ENCODE assay signal across 12 cellular contexts in genomic region chr12:116257213-116257612, GRCh38. TPM values are rescaled to one million over a fixed set of nuclear protein-coding genes. Genes with fewer than 3 reads are reported as not detected.
DNase-seq lines count a peak whose midpoint lies in the region; ATAC-seq, FAIRE-seq and TF ChIP-seq lines count a peak whose summit lies in the region.
"Had no signal": no experiment of that assay in that cellular context is flagged by ENCODE, and none has a peak within 500 bp of the region (broad histone marks: within the 10 kb centered on the region; RNA-seq: fewer than 3 reads in every experiment).

No MANE protein-coding gene starts in this region.

- H3K27ac ChIP-seq in adrenal gland = peak overlapping the region in 3 of 5 donors; percentile 35 to 60 (median 42)
- H3K27ac ChIP-seq in stomach smooth muscle (ENCODE audit: low read length) = peak overlapping the region; percentile 42
- H3K27ac ChIP-seq: KMS-11 had no signal

- H3K9me3 ChIP-seq in adrenal gland (replicated peaks in 1 of 3) (no peaks in the 10 kb centered on the region), stomach smooth muscle (ENCODE audit: control insufficient read depth in 2 of 2, low read length in 2 of 2) (peaks cover 0 to 1% of the 10 kb centered on the region in 2 donors)

- no peak for TF ChIP-seq POLR2A in adrenal gland (IDR thresholded peaks at IDR 0.05)

- H3K36me3 ChIP-seq in adrenal gland (replicated peaks in 1 of 2) (no peaks in the 10 kb centered on the region), stomach smooth muscle (ENCODE audit: control insufficient read depth in 2 of 2, insufficient read depth in 2 of 2, low read length in 2 of 2) (no peaks in the 10 kb centered on the region)

- DNase-seq in DMS153 (lab: John Stamatoyannopoulos, UW) (peak; percentile 17), DMS153 treated with DMSO at 0.1 percent for 48 hours (lab: John Stamatoyannopoulos, UW; ENCODE audit: unreplicated experiment) (no peak), adrenal gland (no peak), left colon (peak in 1 of 2 donors; percentile 40), HTR-8/SVneo (ENCODE audit: insufficient read length, low spot score) (no peak), SW 1271 (lab: John Stamatoyannopoulos, UW) (no peak)
- no peak for DNase-seq in activated CD4-positive, CD25-positive, alpha-beta regulatory T cell treated with anti-CD3 and anti-CD28 coated beads, Interleukin-2, amount 50 U/mL, for 72 hours
- DNase-seq: activated CD8-positive, alpha-beta memory T cell treated with anti-CD3 and anti-CD28 coated beads, Interleukin-2, amount 10 ng/mL, durations not matched to agents 7 days and 5 days; stimulated activated CD4-positive, alpha-beta T cell treated with anti-CD3 and anti-CD28 coated beads, Interleukin-4, amount 100 ng/mL, for 1 hour had no signal

- TF ChIP-seq CTCF in adrenal gland (IDR thresholded peaks at IDR 0.05) = no peak

- no peaks in the 10 kb centered on the region for H3K27me3 ChIP-seq in adrenal gland
- H3K27me3 ChIP-seq in stomach smooth muscle (ENCODE audit: control insufficient read depth in 1 of 2, insufficient read depth in 2 of 2, low read length in 2 of 2) = no peaks in the 10 kb centered on the region

- intact Hi-C loops in adrenal gland (cut with DNase I) (no loop called here), left colon (cut with DNase I, micrococcal nuclease) (no loop called here)

- H3K4me3 ChIP-seq in adrenal gland (no peak overlapping the region), stomach smooth muscle (ENCODE audit: low read length in 2 of 2) (no peak overlapping the region)

- WGBS in adrenal gland, 4 donors = 28 to 41% (median 35%) methylated on average over 3 of the region's 3 CpGs

- H3K4me1 ChIP-seq in adrenal gland (replicated peaks in 1 of 2) (peaks cover 20 to 50% of the 10 kb centered on the region in 2 donors), stomach smooth muscle (ENCODE audit: control insufficient read depth, insufficient read depth, low read length) (peaks cover 6% of the 10 kb centered on the region)

- ATAC-seq in left colon = peak; percentile 97
- ATAC-seq: activated CD8-positive, alpha-beta memory T cell treated with anti-CD3 and anti-CD28 coated beads, Interleukin-2, amount 10 ng/mL, durations not matched to agents 7 days and 5 days had no signal

- peak overlapping the region in 1 of 2 donors; percentile 38 for H3K9ac ChIP-seq in stomach smooth muscle (ENCODE audit: low read length in 2 of 2)
- H3K9ac ChIP-seq: KMS-11 had no signal

- no peak for FAIRE-seq in HTR-8/SVneo (lab: Jason Lieb, UNC)
- FAIRE-seq: A204.1 had no signal

RNA-seq across cellular contexts. Expression of gene MED13L, which starts 20.3 kb away (rescaled TPM):
- 100 to 1,000 TPM in 3 of 8 donors, 10 to 100 TPM in 5; 47.5 to 106 (median 85.1) TPM for total RNA-seq in adrenal gland
- 10 to 100 TPM in 2 of 3 donors, 1 to 10 TPM in 1; 8.8 to 24.9 (median 12.6) TPM for polyA plus RNA-seq in adrenal gland
- total RNA-seq in left colon = 100 to 1,000 TPM in 1 of 2 donors, 10 to 100 TPM in 1; 94.2 to 106 TPM
